ENCODE assay signal across 23 cellular contexts in the genomic region with DNA sequence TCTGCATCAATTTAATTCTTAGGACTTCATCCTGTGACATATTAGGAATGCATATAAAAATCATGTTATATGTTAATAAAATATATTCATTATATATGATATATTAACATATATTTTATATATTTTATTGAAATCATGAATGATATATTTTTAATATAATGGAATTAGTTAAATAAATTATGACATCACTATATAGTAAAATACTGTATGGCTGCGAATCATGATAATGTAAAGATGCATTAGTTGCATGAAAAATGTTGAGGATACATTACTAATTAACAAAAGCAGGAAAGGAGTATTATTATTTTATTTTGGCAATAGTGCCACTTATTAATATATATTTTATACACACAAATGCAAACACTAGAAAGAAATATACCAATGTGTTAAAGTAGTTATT. TPM values are rescaled to one million over a fixed set of nuclear protein-coding genes. Genes with fewer than 3 reads are reported as not detected.
DNase-seq lines count a peak whose midpoint lies in the region; ATAC-seq, FAIRE-seq and TF ChIP-seq lines count a peak whose summit lies in the region.
"Had no signal": no experiment of that assay in that cellular context is flagged by ENCODE, and none has a peak within 500 bp of the region (broad histone marks: within the 10 kb centered on the region; RNA-seq: fewer than 3 reads in every experiment).

No MANE protein-coding gene starts in this region.

- no peaks in the 10 kb centered on the region for H3K9me3 ChIP-seq in right cardiac atrium (ENCODE audit: control insufficient read depth, low read length)
- H3K9me3 ChIP-seq: BE2C had no signal

- no peak overlapping the region for H3K27ac ChIP-seq in right cardiac atrium (ENCODE audit: low read length)
- H3K27ac ChIP-seq: GM23248 had no signal

- H3K4me1 ChIP-seq in right cardiac atrium (ENCODE audit: control insufficient read depth, insufficient read depth, low read length), result peaks cover 4% of the 10 kb centered on the region

- FAIRE-seq in G401.6 (lab: Jason Lieb, UNC), result peak; percentile 74
- peak; percentile 86 for FAIRE-seq in TTC549 (lab: Jason Lieb, UNC)
- peak; percentile 58 for FAIRE-seq in islet of Langerhans (lab: Jason Lieb, UNC)
- no peak for FAIRE-seq in H54 (lab: Jason Lieb, UNC)
- FAIRE-seq: GM12891, GM18507, HTR-8/SVneo had no signal

- H3K4me3 ChIP-seq in right cardiac atrium (ENCODE audit: low read length), result no peak overlapping the region
- H3K4me3 ChIP-seq: GM23248 had no signal

- WGBS in right cardiac atrium, result 98% methylated on average over 1 of the region's 1 CpG

- DNase-seq in right cardiac atrium, result no peak
- DNase-seq in H54 (ENCODE audit: insufficient read length, low spot score), result no peak
- no peak for DNase-seq in NCI-H69 (lab: John Stamatoyannopoulos, UW)
- DNase-seq: ACHN; BE2C; C1 segment of cervical spinal cord; CD4-positive, CD25-positive, alpha-beta regulatory T cell; CD8-positive, alpha-beta memory T cell; COR-L47; DMS 273 treated with DMSO at 0.1 percent for 48 hours; DMS53; DND-41; EL; GM23248; HCEC 1CT; HFFc6 had no signal

- no peak for TF ChIP-seq POLR2A in H54 (IDR thresholded peaks at IDR 0.05; ENCODE audit: low read depth, low read length)

- H3K27me3 ChIP-seq in right cardiac atrium (ENCODE audit: control insufficient read depth, insufficient read depth), result no peaks in the 10 kb centered on the region
- H3K27me3 ChIP-seq: BE2C had no signal

- ATAC-seq in right cardiac atrium, result no peak

- intact Hi-C loops in right cardiac atrium (cut with DNase I), result no loop called here

RNA-seq across cellular contexts. Expression of gene RNF217, which starts 8.4 kb away (rescaled TPM):
- 10 to 100 TPM; 12.2 to 23.6 (median 17.6) TPM for total RNA-seq in right cardiac atrium
- polyA plus RNA-seq in right cardiac atrium, result 4.4 TPM
- polyA plus RNA-seq: CD4-positive, CD25-positive, alpha-beta regulatory T cell; CD8-positive, alpha-beta memory T cell; IgD-negative memory B cell had no signal
